1 cellular context compared by ENCODE assay signal in the genomic region with DNA sequence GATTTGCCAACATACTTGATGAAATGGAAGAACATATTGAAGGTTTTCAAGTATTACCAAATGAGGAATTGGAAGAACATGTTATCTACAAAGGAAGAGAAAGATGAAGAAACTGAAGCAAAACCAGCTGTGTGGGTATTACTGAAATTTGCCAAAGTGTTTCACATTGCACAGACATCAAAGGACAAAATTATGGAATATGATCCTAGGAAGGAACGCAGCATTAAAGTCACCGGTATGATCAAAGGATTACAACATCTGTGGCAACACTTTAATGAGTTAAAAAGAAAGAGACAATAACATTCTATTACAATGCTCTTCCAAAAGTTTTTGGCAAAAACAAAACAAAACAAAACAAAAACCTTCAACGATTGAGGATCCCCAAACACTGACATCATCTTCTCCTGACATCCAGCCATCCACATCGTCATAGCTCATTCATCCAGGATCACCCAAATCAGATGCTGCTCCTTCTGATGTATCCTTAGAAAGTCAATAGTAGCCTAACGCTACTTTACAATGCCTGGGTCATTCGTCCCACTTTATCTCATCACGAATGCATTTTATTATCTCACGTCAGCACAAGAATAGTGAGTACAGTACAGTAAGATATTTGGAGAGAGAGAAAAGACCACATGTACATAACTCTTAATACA.
TF ChIP-seq lines count a peak whose summit lies in the region.

No MANE protein-coding gene starts in this region.

TF ChIP-seq in H1, 55 proteins besides CTCF, POLR2A, EP300 and RAD21:
- TF ChIP-seq SP1 (IDR thresholded peaks at IDR 0.05; ENCODE audit: low read depth, low read length) (no peak), SP2 (IDR thresholded peaks at IDR 0.05; ENCODE audit: low read length) (no peak), RXRA (IDR thresholded peaks at IDR 0.05; ENCODE audit: insufficient read depth, low read depth, low read length) (no peak), GTF2F1 (IDR thresholded peaks at IDR 0.05; ENCODE audit: borderline replicate concordance, low read depth, low read length) (no peak), JUN (IDR thresholded peaks at IDR 0.05; ENCODE audit: low read depth, low read length) (no peak), KDM1A (IDR thresholded peaks at IDR 0.05; ENCODE audit: borderline replicate concordance, low read length) (no peak), TAF1 (IDR thresholded peaks at IDR 0.05; ENCODE audit: low read depth, low read length) (no peak), HDAC2 (IDR thresholded peaks at IDR 0.05; ENCODE audit: borderline replicate concordance in 1 of 2, low read depth in 2 of 2, low read length in 2 of 2) (no peak), POLR2AphosphoS5 (IDR thresholded peaks at IDR 0.05; ENCODE audit: low read depth, low read length) (no peak), TAF7 (optimal IDR thresholded peaks at IDR 0.05; ENCODE audit: borderline replicate concordance, low read depth, low read length) (no peak)
- TF ChIP-seq, protein P1, sequence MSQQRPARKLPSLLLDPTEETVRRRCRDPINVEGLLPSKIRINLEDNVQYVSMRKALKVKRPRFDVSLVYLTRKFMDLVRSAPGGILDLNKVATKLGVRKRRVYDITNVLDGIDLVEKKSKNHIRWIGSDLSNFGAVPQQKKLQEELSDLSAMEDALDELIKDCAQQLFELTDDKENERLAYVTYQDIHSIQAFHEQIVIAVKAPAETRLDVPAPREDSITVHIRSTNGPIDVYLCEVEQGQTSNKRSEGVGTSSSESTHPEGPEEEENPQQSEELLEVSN (IDR thresholded peaks at IDR 0.05), result no peak
